In genomic region chr7:73361340-73361739, GRCh38 we compare ENCODE assay signal across 1 cellular context.
TF ChIP-seq lines count a peak whose summit lies in the region.

No MANE protein-coding gene starts in this region.

TF ChIP-seq in HepG2, 621 proteins besides CTCF, POLR2A, EP300 and RAD21:
- TF ChIP-seq ZNF274 (CRISPR knock-in tag; IDR thresholded peaks at IDR 0.05) (no peak), ZNF614 (CRISPR knock-in tag; IDR thresholded peaks at IDR 0.05; ENCODE audit: borderline replicate concordance) (no peak), ZNF770 (CRISPR knock-in tag; IDR thresholded peaks at IDR 0.05) (peak; percentile 81), E2F5 (CRISPR knock-in tag; conservative IDR thresholded peaks at IDR 0.05) (no peak), FOSL2 (CRISPR knock-in tag; IDR thresholded peaks at IDR 0.05) (peak; percentile 59)
